ENCODE assay signal across 19 cellular contexts in the genomic region with DNA sequence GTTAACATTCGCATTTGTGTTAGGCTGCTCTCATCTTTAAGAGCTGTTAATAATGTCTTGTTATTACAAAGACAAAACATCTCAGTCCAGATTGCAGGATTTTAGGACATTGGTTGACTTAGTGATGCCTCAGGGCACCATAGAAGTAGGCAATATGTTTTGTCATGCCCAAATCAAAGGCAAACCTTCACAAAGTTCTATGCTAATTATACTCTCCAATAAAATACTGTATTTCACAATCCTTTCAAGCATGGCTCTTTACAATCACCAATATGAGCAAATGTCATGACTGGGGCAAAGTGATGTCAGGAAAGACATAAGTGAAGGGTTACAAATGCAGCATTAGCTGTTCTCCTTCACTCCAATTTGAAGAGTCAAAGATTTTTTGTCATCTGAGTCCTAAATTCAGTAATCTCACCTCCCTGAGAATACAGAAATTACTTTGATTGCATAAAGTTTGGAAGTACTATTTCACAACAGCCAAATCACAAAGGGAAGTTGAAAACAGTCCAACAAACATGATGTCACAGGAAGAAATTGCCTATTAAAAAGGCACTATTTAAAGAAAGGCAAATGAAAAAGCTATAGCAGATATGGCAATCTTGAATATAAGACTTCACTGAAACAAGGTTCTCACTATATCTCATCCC.
DNase-seq lines count a peak whose midpoint lies in the region; TF ChIP-seq lines count a peak whose summit lies in the region.
"Had no signal": no experiment of that assay in that cellular context is flagged by ENCODE, and none has a peak within 500 bp of the region (broad histone marks: within the 10 kb centered on the region; RNA-seq: fewer than 3 reads in every experiment).

No MANE protein-coding gene starts in this region.

- H3K4me2 ChIP-seq in mesendoderm (ENCODE audit: low read length), result no peak overlapping the region

- no peak for TF ChIP-seq CTCF in NB4 (IDR thresholded peaks at IDR 0.05; ENCODE audit: low read depth, low read length)
- no peak for TF ChIP-seq CTCF in cardiac fibroblast (IDR thresholded peaks at IDR 0.05; ENCODE audit: low read depth, low read length)

- H3K79me2 ChIP-seq in mesendoderm (ENCODE audit: control insufficient read depth, insufficient read depth, low read length), result no peaks in the 10 kb centered on the region

- H4K8ac ChIP-seq in mesendoderm (ENCODE audit: low read depth, low read length), result no peak overlapping the region

- TF ChIP-seq POLR2A in NB4 (IDR thresholded peaks at IDR 0.05; ENCODE audit: extremely low read depth, insufficient read length), result no peak

- no peak overlapping the region for H3K4me3 ChIP-seq in NB4 (ENCODE audit: low read depth, low read length)
- no peak overlapping the region for H3K4me3 ChIP-seq in cardiac fibroblast (replicated peaks in 1 of 2; ENCODE audit: low read depth in 2 of 2, low read length in 2 of 2)
- no peak overlapping the region for H3K4me3 ChIP-seq in mesendoderm (ENCODE audit: low read length)
- H3K4me3 ChIP-seq: skin epidermis, upper lobe of left lung had no signal

- H3K36me3 ChIP-seq in mesendoderm (ENCODE audit: control insufficient read depth, insufficient read depth, low read length), result no peaks in the 10 kb centered on the region
- H3K36me3 ChIP-seq: upper lobe of left lung had no signal

- no peak overlapping the region for H2BK5ac ChIP-seq in mesendoderm (ENCODE audit: low read length)

- no CpG with 5 or more reads among the region's 1 CpG for WGBS in mesendoderm (ENCODE audit: extremely low coverage, insufficient coverage, low lambda C conversion rate)

- H3K27me3 ChIP-seq in mesendoderm (ENCODE audit: insufficient read depth, low read length, poor library complexity), result no peaks in the 10 kb centered on the region
- H3K27me3 ChIP-seq: upper lobe of left lung had no signal

- no peak overlapping the region for H3K27ac ChIP-seq in mesendoderm (ENCODE audit: low read depth, low read length)
- H3K27ac ChIP-seq: skin epidermis, upper lobe of left lung had no signal

- H4K5ac ChIP-seq in mesendoderm (ENCODE audit: low read length), result no peak overlapping the region

- no peaks in the 10 kb centered on the region for H3K79me1 ChIP-seq in mesendoderm (ENCODE audit: low read length)

- H3K4ac ChIP-seq in mesendoderm (ENCODE audit: low read depth, low read length), result no peak overlapping the region

- H3K9ac ChIP-seq in mesendoderm (ENCODE audit: low read length), result no peak overlapping the region

- H3K56ac ChIP-seq in mesendoderm (ENCODE audit: low read length), result no peak overlapping the region

- no peak overlapping the region for H3K18ac ChIP-seq in mesendoderm (ENCODE audit: low read length)

- no peak overlapping the region for H2BK120ac ChIP-seq in mesendoderm (ENCODE audit: low read depth, low read length)

- no peaks in the 10 kb centered on the region for H3K4me1 ChIP-seq in mesendoderm (ENCODE audit: control insufficient read depth, low read depth, low read length)
- H3K4me1 ChIP-seq: upper lobe of left lung had no signal

- H2BK15ac ChIP-seq in mesendoderm (replicated peaks; ENCODE audit: low read depth), result no peak overlapping the region

- no peak overlapping the region for H2AK5ac ChIP-seq in mesendoderm (ENCODE audit: low read length)

- no peak overlapping the region for H3K23ac ChIP-seq in mesendoderm (ENCODE audit: low read length)

- DNase-seq in EH (ENCODE audit: low read depth) (peak; percentile 67), NB4 (ENCODE audit: low read depth) (peak; percentile 2), cardiac fibroblast (ENCODE audit: low read depth in 2 of 2) (peak; percentile 64 to 85), myocyte (ENCODE audit: low read depth) (peak; percentile 23), activated gamma-delta T cell (lab: John Stamatoyannopoulos, UW) (no peak), GDM1 (lab: John Stamatoyannopoulos, UW) (no peak), anterior cingulate cortex (lab: John Stamatoyannopoulos, UW) (no peak), mesendoderm (no peak)
- DNase-seq: activated CD4-positive, CD25-positive, alpha-beta regulatory T cell treated with anti-CD3 and anti-CD28 coated beads, Interleukin-2, amount 50 U/mL, for 72 hours; C1 segment of cervical spinal cord; effector CD8-positive, alpha-beta T cell; glutamatergic neuron; islet precursor cell; NCI-H187 treated with DMSO at 0.1 percent for 48 hours; NCI-H526; nucleus accumbens; RPMI8226; upper lobe of left lung had no signal

Comparison
In these comparisons a context has a peak if more than half of its experiments do, and no peak if none do; other contexts are left out.
1. DNase-seq: peak in EH (single experiment), NB4 (single experiment), cardiac fibroblast (2 of 2) and myocyte (single experiment); none in activated gamma-delta T cell (single experiment), GDM1 (single experiment), anterior cingulate cortex (0 of 58) and mesendoderm (single experiment).